In genomic region chr11:38582756-38583155, GRCh38 we compare ENCODE assay signal across 40 cellular contexts.
"Had no signal": no experiment of that assay in that cellular context is flagged by ENCODE, and none has a peak within 500 bp of the region (broad histone marks: within the 10 kb centered on the region; RNA-seq: fewer than 3 reads in every experiment).

No MANE protein-coding gene starts in this region.

- H3K4me1 ChIP-seq: colonic mucosa had no signal

- H3K4me3 Mint-ChIP-seq: activated B cell treated with CpG ODN at 0.5 μM for 24 hours; activated CD4-positive, alpha-beta memory T cell treated with anti-CD3 and anti-CD28 coated beads for 36 hours; activated CD8-positive, alpha-beta memory T cell treated with anti-CD3 and anti-CD28 coated beads, Interleukin-2, amount 10 ng/mL, durations not matched to agents 7 days and 5 days; activated naive CD8-positive, alpha-beta T cell treated with anti-CD3 and anti-CD28 coated beads for 36 hours; central memory CD8-positive, alpha-beta T cell had no signal

- H3K36me3 Mint-ChIP-seq: activated CD4-positive, alpha-beta memory T cell treated with anti-CD3 and anti-CD28 coated beads for 36 hours; activated CD8-positive, alpha-beta memory T cell treated with anti-CD3 and anti-CD28 coated beads, Interleukin-2, amount 10 ng/mL, durations not matched to agents 7 days and 5 days; activated naive CD8-positive, alpha-beta T cell treated with anti-CD3 and anti-CD28 coated beads for 36 hours had no signal

- H3K4me1 Mint-ChIP-seq: activated B cell treated with CpG ODN at 0.5 μM for 24 hours; activated CD8-positive, alpha-beta memory T cell treated with anti-CD3 and anti-CD28 coated beads, Interleukin-2, amount 10 ng/mL, durations not matched to agents 7 days and 5 days; activated naive CD8-positive, alpha-beta T cell treated with anti-CD3 and anti-CD28 coated beads for 36 hours; central memory CD8-positive, alpha-beta T cell had no signal

- H3K27me3 ChIP-seq: cardiac muscle cell, colonic mucosa had no signal

- H3K27me3 Mint-ChIP-seq: activated B cell treated with CpG ODN at 0.5 μM for 24 hours; activated CD4-positive, alpha-beta memory T cell treated with anti-CD3 and anti-CD28 coated beads for 36 hours; activated CD8-positive, alpha-beta memory T cell treated with anti-CD3 and anti-CD28 coated beads, Interleukin-2, amount 10 ng/mL, durations not matched to agents 7 days and 5 days; activated naive CD8-positive, alpha-beta T cell treated with anti-CD3 and anti-CD28 coated beads for 36 hours; central memory CD8-positive, alpha-beta T cell had no signal

- H3K27ac ChIP-seq: cardiac muscle cell, colonic mucosa, PC-9, RWPE1, VCaP had no signal

- H2AFZ ChIP-seq: PC-9 had no signal

- ATAC-seq: activated CD8-positive, alpha-beta memory T cell treated with anti-CD3 and anti-CD28 coated beads, Interleukin-2, amount 10 ng/mL, durations not matched to agents 7 days and 5 days; Right ventricle myocardium inferior had no signal

- H3K9me3 ChIP-seq: colonic mucosa had no signal

- DNase-seq: activated B cell treated with CpG ODN at 0.5 μM for 24 hours; activated CD4-positive, alpha-beta memory T cell treated with anti-CD3 and anti-CD28 coated beads for 36 hours; activated CD4-positive, alpha-beta T cell treated with anti-CD3 and anti-CD28 coated beads for 4 hours; activated CD4-positive, alpha-beta T cell treated with anti-CD3 and anti-CD28 coated beads, Interleukin-2, amount 50 U/mL, for 1 hour; activated CD4-positive, CD25-positive, alpha-beta regulatory T cell treated with anti-CD3 and anti-CD28 coated beads, Interleukin-2, amount 50 U/mL, for 72 hours; activated CD8-positive, alpha-beta memory T cell treated with anti-CD3 and anti-CD28 coated beads for 24 hours; activated CD8-positive, alpha-beta memory T cell treated with anti-CD3 and anti-CD28 coated beads, Interleukin-2, amount 10 ng/mL, durations not matched to agents 7 days and 5 days; activated CD8-positive, alpha-beta memory T cell treated with anti-CD3 and anti-CD28 coated beads, Interleukin-2, amount 50 U/mL, for 48 hours; activated effector memory CD4-positive, alpha-beta T cell treated with Interleukin-2 at 50 U/mL for 16 hours; activated naive CD4-positive, alpha-beta T cell; activated naive CD4-positive, alpha-beta T cell treated with anti-CD3 and anti-CD28 coated beads, Interleukin-2, amount 50 U/mL, for 16 hours; activated naive CD8-positive, alpha-beta T cell treated with anti-CD3 and anti-CD28 coated beads for 36 hours; activated T-cell treated with anti-CD3 and anti-CD28 coated beads, Interleukin-2, amount 50 U/mL, for 48 hours; amniotic stem cell; aorta; colonic mucosa; Kasumi-1; MM.1S; MV-4-11; NCI-H1092; NCI-H146; NCI-H187; NCI-H2081 treated with DMSO at 0.1 percent for 48 hours; NCI-H2171; NCI-H510A; NCI-H526; NCI-H748 treated with DMSO at 0.1 percent for 48 hours; NK-92 treated with Interleukin-12 subunit alpha and Interleukin-12 subunit beta, amount 100 ng/mL, for 24 hours; PC-9; SIG-M5; SW 1271; T-helper 1 cell; T-helper 2 cell; T-helper 9 cell had no signal

- H3K4me3 ChIP-seq: cardiac muscle cell, colonic mucosa, PC-9 had no signal

- H3K4me2 ChIP-seq: PC-9 had no signal

- H3K36me3 ChIP-seq: cardiac muscle cell, colonic mucosa had no signal

- H3K27ac Mint-ChIP-seq: activated B cell treated with CpG ODN at 0.5 μM for 24 hours; activated CD4-positive, alpha-beta memory T cell treated with anti-CD3 and anti-CD28 coated beads for 36 hours; activated CD8-positive, alpha-beta memory T cell treated with anti-CD3 and anti-CD28 coated beads, Interleukin-2, amount 10 ng/mL, durations not matched to agents 7 days and 5 days; activated naive CD8-positive, alpha-beta T cell treated with anti-CD3 and anti-CD28 coated beads for 36 hours had no signal

- FAIRE-seq: RCC 7860 had no signal
